Comparison of ENCODE assay signal across 1 cellular context in the genomic region with DNA sequence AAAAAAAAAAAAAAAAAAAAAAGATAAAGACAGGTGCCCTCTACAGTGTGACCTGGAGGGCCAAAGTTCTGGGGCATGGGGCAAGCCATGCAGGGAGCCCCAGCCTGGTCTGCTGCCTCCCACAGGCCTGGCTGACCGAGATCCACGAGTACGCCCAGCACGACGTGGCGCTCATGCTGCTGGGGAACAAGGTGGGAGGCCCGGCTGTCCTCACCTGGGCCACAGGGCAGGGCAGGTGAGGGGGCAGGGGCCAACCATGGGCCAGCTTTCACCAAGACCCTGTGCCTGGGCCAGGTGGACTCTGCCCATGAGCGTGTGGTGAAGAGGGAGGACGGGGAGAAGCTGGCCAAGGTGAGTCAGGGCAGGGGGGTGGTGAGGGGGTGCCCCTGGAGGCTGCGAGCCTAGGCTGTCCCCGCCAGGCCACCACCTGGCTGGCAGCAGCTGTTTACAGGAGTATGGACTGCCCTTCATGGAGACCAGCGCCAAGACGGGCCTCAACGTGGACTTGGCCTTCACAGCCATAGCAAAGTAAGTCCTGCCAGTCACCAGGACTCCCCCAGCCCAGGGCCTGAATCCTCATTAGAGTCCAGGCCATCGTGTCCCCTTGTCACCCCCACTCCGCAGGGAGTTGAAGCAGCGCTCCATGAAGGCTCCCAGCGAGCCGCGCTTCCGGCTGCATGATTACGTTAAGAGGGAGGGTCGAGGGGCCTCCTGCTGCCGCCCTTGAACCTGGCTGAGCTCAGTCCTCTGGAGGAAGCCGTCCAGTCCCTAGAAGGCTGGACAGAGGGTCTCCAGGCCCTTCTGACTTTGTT.
TF ChIP-seq lines count a peak whose summit lies in the region.

No MANE protein-coding gene starts in this region.

TF ChIP-seq in HEK293, 187 proteins besides CTCF, POLR2A, EP300 and RAD21 (continued from another document):
- TF ChIP-seq, protein P1, sequence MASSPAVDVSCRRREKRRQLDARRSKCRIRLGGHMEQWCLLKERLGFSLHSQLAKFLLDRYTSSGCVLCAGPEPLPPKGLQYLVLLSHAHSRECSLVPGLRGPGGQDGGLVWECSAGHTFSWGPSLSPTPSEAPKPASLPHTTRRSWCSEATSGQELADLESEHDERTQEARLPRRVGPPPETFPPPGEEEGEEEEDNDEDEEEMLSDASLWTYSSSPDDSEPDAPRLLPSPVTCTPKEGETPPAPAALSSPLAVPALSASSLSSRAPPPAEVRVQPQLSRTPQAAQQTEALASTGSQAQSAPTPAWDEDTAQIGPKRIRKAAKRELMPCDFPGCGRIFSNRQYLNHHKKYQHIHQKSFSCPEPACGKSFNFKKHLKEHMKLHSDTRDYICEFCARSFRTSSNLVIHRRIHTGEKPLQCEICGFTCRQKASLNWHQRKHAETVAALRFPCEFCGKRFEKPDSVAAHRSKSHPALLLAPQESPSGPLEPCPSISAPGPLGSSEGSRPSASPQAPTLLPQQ (tag by site-specific recombination; IDR thresholded peaks at IDR 0.05): no peak
- TF ChIP-seq ZNF76 (tag by site-specific recombination; IDR thresholded peaks at IDR 0.05; ENCODE audit: borderline replicate concordance, low read depth) (no peak), ZNF558 (tag by site-specific recombination; IDR thresholded peaks at IDR 0.05) (no peak), GLIS2 (tag by site-specific recombination; IDR thresholded peaks at IDR 0.05) (peak; percentile 75), ZNF433 (tag by site-specific recombination; IDR thresholded peaks at IDR 0.05; ENCODE audit: low read depth) (no peak), ZNF792 (tag by site-specific recombination; IDR thresholded peaks at IDR 0.05) (no peak), ZNF629 (tag by site-specific recombination; IDR thresholded peaks at IDR 0.05) (peak; percentile 41; the same call in 1 of the 2 replicates), ZNF548 (tag by site-specific recombination; IDR thresholded peaks at IDR 0.05) (no peak), ZNF747 (tag by site-specific recombination; IDR thresholded peaks at IDR 0.05) (no peak), GLI2 (tag by site-specific recombination; IDR thresholded peaks at IDR 0.05; ENCODE audit: borderline replicate concordance, low read depth) (no peak), ZFP3 (tag by site-specific recombination; IDR thresholded peaks at IDR 0.05; ENCODE audit: low read depth) (no peak), REPIN1 (tag by site-specific recombination; IDR thresholded peaks at IDR 0.05; ENCODE audit: low read depth) (no peak), ZNF23 (tag by site-specific recombination; IDR thresholded peaks at IDR 0.05; ENCODE audit: borderline replicate concordance) (no peak), ZNF555 (tag by site-specific recombination; conservative IDR thresholded peaks at IDR 0.05) (no peak), BCL11B (tag by site-specific recombination; IDR thresholded peaks at IDR 0.05; ENCODE audit: low read depth) (peak; percentile 94), ZNF350 (tag by site-specific recombination; IDR thresholded peaks at IDR 0.05) (no peak), ZNF366 (tag by site-specific recombination; conservative IDR thresholded peaks at IDR 0.05) (no peak), ZNF560 (tag by site-specific recombination; IDR thresholded peaks at IDR 0.05; ENCODE audit: borderline replicate concordance) (no peak)
- TF ChIP-seq, protein P2, sequence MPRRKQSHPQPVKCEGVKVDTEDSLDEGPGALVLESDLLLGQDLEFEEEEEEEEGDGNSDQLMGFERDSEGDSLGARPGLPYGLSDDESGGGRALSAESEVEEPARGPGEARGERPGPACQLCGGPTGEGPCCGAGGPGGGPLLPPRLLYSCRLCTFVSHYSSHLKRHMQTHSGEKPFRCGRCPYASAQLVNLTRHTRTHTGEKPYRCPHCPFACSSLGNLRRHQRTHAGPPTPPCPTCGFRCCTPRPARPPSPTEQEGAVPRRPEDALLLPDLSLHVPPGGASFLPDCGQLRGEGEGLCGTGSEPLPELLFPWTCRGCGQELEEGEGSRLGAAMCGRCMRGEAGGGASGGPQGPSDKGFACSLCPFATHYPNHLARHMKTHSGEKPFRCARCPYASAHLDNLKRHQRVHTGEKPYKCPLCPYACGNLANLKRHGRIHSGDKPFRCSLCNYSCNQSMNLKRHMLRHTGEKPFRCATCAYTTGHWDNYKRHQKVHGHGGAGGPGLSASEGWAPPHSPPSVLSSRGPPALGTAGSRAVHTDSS (tag by site-specific recombination; IDR thresholded peaks at IDR 0.05): no peak
- TF ChIP-seq, protein P3, sequence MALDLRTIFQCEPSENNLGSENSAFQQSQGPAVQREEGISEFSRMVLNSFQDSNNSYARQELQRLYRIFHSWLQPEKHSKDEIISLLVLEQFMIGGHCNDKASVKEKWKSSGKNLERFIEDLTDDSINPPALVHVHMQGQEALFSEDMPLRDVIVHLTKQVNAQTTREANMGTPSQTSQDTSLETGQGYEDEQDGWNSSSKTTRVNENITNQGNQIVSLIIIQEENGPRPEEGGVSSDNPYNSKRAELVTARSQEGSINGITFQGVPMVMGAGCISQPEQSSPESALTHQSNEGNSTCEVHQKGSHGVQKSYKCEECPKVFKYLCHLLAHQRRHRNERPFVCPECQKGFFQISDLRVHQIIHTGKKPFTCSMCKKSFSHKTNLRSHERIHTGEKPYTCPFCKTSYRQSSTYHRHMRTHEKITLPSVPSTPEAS (tag by site-specific recombination; IDR thresholded peaks at IDR 0.05): no peak
- TF ChIP-seq, protein P4, sequence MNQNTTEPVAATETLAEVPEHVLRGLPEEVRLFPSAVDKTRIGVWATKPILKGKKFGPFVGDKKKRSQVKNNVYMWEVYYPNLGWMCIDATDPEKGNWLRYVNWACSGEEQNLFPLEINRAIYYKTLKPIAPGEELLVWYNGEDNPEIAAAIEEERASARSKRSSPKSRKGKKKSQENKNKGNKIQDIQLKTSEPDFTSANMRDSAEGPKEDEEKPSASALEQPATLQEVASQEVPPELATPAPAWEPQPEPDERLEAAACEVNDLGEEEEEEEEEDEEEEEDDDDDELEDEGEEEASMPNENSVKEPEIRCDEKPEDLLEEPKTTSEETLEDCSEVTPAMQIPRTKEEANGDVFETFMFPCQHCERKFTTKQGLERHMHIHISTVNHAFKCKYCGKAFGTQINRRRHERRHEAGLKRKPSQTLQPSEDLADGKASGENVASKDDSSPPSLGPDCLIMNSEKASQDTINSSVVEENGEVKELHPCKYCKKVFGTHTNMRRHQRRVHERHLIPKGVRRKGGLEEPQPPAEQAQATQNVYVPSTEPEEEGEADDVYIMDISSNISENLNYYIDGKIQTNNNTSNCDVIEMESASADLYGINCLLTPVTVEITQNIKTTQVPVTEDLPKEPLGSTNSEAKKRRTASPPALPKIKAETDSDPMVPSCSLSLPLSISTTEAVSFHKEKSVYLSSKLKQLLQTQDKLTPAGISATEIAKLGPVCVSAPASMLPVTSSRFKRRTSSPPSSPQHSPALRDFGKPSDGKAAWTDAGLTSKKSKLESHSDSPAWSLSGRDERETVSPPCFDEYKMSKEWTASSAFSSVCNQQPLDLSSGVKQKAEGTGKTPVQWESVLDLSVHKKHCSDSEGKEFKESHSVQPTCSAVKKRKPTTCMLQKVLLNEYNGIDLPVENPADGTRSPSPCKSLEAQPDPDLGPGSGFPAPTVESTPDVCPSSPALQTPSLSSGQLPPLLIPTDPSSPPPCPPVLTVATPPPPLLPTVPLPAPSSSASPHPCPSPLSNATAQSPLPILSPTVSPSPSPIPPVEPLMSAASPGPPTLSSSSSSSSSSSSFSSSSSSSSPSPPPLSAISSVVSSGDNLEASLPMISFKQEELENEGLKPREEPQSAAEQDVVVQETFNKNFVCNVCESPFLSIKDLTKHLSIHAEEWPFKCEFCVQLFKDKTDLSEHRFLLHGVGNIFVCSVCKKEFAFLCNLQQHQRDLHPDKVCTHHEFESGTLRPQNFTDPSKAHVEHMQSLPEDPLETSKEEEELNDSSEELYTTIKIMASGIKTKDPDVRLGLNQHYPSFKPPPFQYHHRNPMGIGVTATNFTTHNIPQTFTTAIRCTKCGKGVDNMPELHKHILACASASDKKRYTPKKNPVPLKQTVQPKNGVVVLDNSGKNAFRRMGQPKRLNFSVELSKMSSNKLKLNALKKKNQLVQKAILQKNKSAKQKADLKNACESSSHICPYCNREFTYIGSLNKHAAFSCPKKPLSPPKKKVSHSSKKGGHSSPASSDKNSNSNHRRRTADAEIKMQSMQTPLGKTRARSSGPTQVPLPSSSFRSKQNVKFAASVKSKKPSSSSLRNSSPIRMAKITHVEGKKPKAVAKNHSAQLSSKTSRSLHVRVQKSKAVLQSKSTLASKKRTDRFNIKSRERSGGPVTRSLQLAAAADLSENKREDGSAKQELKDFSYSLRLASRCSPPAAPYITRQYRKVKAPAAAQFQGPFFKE (tag by site-specific recombination; IDR thresholded peaks at IDR 0.05; ENCODE audit: borderline replicate concordance): no peak
- TF ChIP-seq, protein P5, sequence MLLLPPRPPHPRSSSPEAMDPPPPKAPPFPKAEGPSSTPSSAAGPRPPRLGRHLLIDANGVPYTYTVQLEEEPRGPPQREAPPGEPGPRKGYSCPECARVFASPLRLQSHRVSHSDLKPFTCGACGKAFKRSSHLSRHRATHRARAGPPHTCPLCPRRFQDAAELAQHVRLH (tag by site-specific recombination; IDR thresholded peaks at IDR 0.05): no peak
- TF ChIP-seq, protein P6, sequence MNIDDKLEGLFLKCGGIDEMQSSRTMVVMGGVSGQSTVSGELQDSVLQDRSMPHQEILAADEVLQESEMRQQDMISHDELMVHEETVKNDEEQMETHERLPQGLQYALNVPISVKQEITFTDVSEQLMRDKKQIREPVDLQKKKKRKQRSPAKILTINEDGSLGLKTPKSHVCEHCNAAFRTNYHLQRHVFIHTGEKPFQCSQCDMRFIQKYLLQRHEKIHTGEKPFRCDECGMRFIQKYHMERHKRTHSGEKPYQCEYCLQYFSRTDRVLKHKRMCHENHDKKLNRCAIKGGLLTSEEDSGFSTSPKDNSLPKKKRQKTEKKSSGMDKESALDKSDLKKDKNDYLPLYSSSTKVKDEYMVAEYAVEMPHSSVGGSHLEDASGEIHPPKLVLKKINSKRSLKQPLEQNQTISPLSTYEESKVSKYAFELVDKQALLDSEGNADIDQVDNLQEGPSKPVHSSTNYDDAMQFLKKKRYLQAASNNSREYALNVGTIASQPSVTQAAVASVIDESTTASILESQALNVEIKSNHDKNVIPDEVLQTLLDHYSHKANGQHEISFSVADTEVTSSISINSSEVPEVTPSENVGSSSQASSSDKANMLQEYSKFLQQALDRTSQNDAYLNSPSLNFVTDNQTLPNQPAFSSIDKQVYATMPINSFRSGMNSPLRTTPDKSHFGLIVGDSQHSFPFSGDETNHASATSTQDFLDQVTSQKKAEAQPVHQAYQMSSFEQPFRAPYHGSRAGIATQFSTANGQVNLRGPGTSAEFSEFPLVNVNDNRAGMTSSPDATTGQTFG (tag by site-specific recombination; IDR thresholded peaks at IDR 0.05; ENCODE audit: borderline replicate concordance): no peak
- TF ChIP-seq, protein P7, sequence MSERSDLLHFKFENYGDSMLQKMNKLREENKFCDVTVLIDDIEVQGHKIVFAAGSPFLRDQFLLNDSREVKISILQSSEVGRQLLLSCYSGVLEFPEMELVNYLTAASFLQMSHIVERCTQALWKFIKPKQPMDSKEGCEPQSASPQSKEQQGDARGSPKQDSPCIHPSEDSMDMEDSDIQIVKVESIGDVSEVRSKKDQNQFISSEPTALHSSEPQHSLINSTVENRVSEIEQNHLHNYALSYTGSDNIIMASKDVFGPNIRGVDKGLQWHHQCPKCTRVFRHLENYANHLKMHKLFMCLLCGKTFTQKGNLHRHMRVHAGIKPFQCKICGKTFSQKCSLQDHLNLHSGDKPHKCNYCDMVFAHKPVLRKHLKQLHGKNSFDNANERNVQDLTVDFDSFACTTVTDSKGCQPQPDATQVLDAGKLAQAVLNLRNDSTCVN (tag by site-specific recombination; optimal IDR thresholded peaks at IDR 0.05): peak; percentile 14
- TF ChIP-seq, protein P8, sequence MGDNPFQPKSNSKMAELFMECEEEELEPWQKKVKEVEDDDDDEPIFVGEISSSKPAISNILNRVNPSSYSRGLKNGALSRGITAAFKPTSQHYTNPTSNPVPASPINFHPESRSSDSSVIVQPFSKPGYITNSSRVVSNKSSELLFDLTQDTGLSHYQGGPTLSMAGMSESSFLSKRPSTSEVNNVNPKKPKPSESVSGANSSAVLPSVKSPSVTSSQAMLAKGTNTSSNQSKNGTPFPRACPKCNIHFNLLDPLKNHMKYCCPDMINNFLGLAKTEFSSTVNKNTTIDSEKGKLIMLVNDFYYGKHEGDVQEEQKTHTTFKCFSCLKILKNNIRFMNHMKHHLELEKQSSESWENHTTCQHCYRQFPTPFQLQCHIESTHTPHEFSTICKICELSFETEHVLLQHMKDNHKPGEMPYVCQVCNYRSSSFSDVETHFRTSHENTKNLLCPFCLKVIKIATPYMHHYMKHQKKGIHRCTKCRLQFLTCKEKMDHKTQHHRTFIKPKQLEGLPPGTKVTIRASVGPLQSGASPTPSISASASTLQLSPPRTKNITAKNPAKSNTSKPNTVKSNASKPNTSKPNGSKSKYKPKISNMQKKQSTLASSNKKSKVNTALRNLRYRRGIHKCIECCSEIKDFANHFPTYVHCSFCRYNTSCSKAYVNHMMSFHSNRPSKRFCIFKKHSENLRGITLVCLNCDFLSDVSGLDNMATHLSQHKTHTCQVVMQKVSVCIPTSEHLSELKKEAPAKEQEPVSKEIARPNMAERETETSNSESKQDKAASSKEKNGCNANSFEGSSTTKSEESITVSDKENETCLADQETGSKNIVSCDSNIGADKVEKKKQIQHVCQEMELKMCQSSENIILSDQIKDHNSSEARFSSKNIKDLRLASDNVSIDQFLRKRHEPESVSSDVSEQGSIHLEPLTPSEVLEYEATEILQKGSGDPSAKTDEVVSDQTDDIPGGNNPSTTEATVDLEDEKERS (tag by site-specific recombination; IDR thresholded peaks at IDR 0.05): no peak
- TF ChIP-seq, protein P9, sequence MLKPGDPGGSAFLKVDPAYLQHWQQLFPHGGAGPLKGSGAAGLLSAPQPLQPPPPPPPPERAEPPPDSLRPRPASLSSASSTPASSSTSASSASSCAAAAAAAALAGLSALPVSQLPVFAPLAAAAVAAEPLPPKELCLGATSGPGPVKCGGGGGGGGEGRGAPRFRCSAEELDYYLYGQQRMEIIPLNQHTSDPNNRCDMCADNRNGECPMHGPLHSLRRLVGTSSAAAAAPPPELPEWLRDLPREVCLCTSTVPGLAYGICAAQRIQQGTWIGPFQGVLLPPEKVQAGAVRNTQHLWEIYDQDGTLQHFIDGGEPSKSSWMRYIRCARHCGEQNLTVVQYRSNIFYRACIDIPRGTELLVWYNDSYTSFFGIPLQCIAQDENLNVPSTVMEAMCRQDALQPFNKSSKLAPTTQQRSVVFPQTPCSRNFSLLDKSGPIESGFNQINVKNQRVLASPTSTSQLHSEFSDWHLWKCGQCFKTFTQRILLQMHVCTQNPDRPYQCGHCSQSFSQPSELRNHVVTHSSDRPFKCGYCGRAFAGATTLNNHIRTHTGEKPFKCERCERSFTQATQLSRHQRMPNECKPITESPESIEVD (tag by site-specific recombination; IDR thresholded peaks at IDR 0.05): no peak
- TF ChIP-seq, protein P10, sequence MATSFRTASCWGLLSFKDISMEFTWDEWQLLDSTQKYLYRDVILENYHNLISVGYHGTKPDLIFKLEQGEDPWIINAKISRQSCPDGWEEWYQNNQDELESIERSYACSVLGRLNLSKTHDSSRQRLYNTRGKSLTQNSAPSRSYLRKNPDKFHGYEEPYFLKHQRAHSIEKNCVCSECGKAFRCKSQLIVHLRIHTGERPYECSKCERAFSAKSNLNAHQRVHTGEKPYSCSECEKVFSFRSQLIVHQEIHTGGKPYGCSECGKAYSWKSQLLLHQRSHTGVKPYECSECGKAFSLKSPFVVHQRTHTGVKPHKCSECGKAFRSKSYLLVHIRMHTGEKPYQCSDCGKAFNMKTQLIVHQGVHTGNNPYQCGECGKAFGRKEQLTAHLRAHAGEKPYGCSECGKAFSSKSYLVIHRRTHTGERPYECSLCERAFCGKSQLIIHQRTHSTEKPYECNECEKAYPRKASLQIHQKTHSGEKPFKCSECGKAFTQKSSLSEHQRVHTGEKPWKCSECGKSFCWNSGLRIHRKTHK (tag by site-specific recombination; IDR thresholded peaks at IDR 0.05): no peak
